In the genomic region with DNA sequence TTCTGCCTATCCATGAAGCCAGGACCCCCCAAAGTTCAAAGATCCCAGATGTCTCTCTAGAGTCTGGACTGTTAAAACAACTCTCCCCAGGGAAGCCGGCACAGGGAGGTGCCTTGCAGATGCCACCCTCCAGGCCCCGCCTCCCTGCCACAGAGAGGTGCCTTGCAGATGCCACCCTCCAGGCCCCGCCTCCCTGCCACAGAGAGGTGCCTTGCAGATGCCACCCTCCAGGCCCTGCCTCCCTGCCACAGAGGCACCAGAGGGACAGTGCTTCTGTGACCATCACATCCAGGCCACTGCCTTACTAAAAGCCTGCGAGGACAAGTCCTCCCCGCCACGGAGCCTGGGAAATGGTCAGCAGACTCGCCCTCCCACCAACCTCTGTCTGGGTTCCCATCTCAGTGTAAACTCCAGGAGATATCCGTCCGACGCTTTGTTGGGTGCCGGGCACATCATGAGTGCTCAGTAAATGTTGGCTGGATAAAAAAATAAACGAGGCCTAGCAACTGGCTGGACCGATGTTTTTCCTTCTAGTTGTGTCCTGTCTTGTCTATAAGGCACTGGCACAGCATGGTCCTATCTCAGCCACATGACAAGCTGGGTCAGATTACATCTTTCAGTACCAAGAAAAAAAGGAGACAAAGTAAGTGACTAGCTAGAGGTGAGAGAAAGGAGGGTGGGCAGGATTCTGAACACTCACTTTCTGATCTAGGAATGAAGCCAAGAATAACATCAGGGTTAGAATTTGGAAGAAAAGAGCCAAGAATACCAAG, we compare ENCODE assay signal across 14 cellular contexts.
A peak's percentile ranks its signal among the peaks of the same experiment; 100 is the strongest.
DNase-seq lines count a peak whose midpoint lies in the region; ATAC-seq, FAIRE-seq and TF ChIP-seq lines count a peak whose summit lies in the region.
"Had no signal": no experiment of that assay in that cellular context is flagged by ENCODE, and none has a peak within 500 bp of the region (broad histone marks: within the 10 kb centered on the region; RNA-seq: fewer than 3 reads in every experiment).

No MANE protein-coding gene starts in this region.

- intact Hi-C loops in spleen (cut with DNase I; ENCODE audit: low total_unique reads), result no loop called here

- ATAC-seq in thoracic aorta (ENCODE audit: insufficient number of reproducible peaks, low FRiP score, low read depth), result no peak
- ATAC-seq in activated CD4-positive, CD25-positive, alpha-beta regulatory T cell treated with anti-CD3 and anti-CD28 coated beads, Interleukin-2, amount 50 U/mL, for 24 hours, result no peak

- H3K9me2 ChIP-seq in Karpas-422 (replicated peaks; ENCODE audit: insufficient read depth, low read length), result no peaks in the 10 kb centered on the region

- H3K27me3 ChIP-seq in bronchial epithelial cell (ENCODE audit: control insufficient read depth, insufficient read depth, low read length) (no peaks in the 10 kb centered on the region), thoracic aorta (replicated peaks; ENCODE audit: insufficient read depth) (no peaks in the 10 kb centered on the region), spleen (replicated peaks in 1 of 7) (no peaks in the 10 kb centered on the region), Karpas-422 (ENCODE audit: low read length) (no peaks in the 10 kb centered on the region)
- H3K27me3 ChIP-seq: MG63 had no signal

- H3K4me3 ChIP-seq in bronchial epithelial cell (ENCODE audit: low read depth, low read length) (no peak overlapping the region), thoracic aorta (no peak overlapping the region), spleen (no peak overlapping the region), Karpas-422 (ENCODE audit: low read length) (no peak overlapping the region)
- H3K4me3 ChIP-seq: MG63, smooth muscle cell had no signal

- no peaks in the 10 kb centered on the region for H4K20me1 ChIP-seq in Karpas-422 (ENCODE audit: insufficient read depth, low read depth, low read length)

- H3K9ac ChIP-seq in Karpas-422 (ENCODE audit: low read length), result no peak overlapping the region

- no peaks in the 10 kb centered on the region for H3K9me3 ChIP-seq in thoracic aorta
- no peaks in the 10 kb centered on the region for H3K9me3 ChIP-seq in spleen
- no peaks in the 10 kb centered on the region for H3K9me3 ChIP-seq in Karpas-422 (ENCODE audit: low read length)
- H3K9me3 ChIP-seq: Caco-2, MG63 had no signal

- H3K27ac ChIP-seq in thoracic aorta (peak overlapping the region; percentile 46 to 68), spleen (no peak overlapping the region), Karpas-422 (ENCODE audit: low read length) (no peak overlapping the region)

- no peak for TF ChIP-seq POLR2A in spleen (IDR thresholded peaks at IDR 0.05)

- H3K36me3 ChIP-seq in bronchial epithelial cell (ENCODE audit: control insufficient read depth, insufficient read depth, low read length) (no peaks in the 10 kb centered on the region), thoracic aorta (no peaks in the 10 kb centered on the region), spleen (no peaks in the 10 kb centered on the region), Karpas-422 (ENCODE audit: insufficient read depth, low read length) (no peaks in the 10 kb centered on the region)
- H3K36me3 ChIP-seq: MG63 had no signal

- no peak for FAIRE-seq in bronchial epithelial cell (lab: Jason Lieb, UNC)
- FAIRE-seq: colon had no signal

- no peaks in the 10 kb centered on the region for H3K79me2 ChIP-seq in Karpas-422 (ENCODE audit: low read length)

- H3K4me2 ChIP-seq in Karpas-422 (ENCODE audit: low read depth, low read length, poor library complexity, severe bottlenecking), result no peak overlapping the region
- H3K4me2 ChIP-seq: smooth muscle cell had no signal

- H3K4me1 ChIP-seq in thoracic aorta (ENCODE audit: control insufficient read depth in 1 of 2, low read depth in 2 of 2) (peaks cover 0 to 26% of the 10 kb centered on the region in 2 donors), spleen (no peaks in the 10 kb centered on the region), Karpas-422 (ENCODE audit: low read length) (no peaks in the 10 kb centered on the region)
- H3K4me1 ChIP-seq: Caco-2 had no signal

- no peak overlapping the region for H2AFZ ChIP-seq in Karpas-422 (ENCODE audit: low read length)

- TF ChIP-seq CTCF in bronchial epithelial cell (IDR thresholded peaks at IDR 0.05; ENCODE audit: insufficient read depth, low read length, severe bottlenecking) (no peak), thoracic aorta (IDR thresholded peaks at IDR 0.05) (no peak), spleen (IDR thresholded peaks at IDR 0.05 in 8 of 11, conservative IDR thresholded peaks at IDR 0.05 in 3 of 11) (no peak)

- WGBS in spleen, 5 donors, result 92 to 98% (median 93%) methylated on average over 12 to 13 of the region's 13 CpGs

- DNase-seq in LHCN-M2 (ENCODE audit: low read depth) (peak; percentile 15), bronchial epithelial cell (ENCODE audit: low read depth) (peak; percentile 44), left kidney (ENCODE audit: low read depth, low spot score) (peak; percentile 49), thoracic aorta (ENCODE audit: low spot score) (no peak), spleen (no peak), Karpas-422 (no peak)
- DNase-seq: activated T-cell treated with anti-CD3 and anti-CD28 coated beads, Interleukin-2, amount 50 U/mL, for 48 hours; Caco-2; mesenchymal stem cell; SIG-M5 had no signal

Comparison
In these comparisons a context has a peak if more than half of its experiments do, and no peak if none do; other contexts are left out.
1. DNase-seq: peak in LHCN-M2 (single experiment), bronchial epithelial cell (single experiment) and left kidney (single experiment); none in thoracic aorta (single experiment), spleen (single experiment) and Karpas-422 (single experiment).
2. H3K27ac ChIP-seq: peak in thoracic aorta (2 of 2); none in spleen (0 of 8) and Karpas-422 (single experiment).